ENCODE assay signal across 11 cellular contexts in the genomic region with DNA sequence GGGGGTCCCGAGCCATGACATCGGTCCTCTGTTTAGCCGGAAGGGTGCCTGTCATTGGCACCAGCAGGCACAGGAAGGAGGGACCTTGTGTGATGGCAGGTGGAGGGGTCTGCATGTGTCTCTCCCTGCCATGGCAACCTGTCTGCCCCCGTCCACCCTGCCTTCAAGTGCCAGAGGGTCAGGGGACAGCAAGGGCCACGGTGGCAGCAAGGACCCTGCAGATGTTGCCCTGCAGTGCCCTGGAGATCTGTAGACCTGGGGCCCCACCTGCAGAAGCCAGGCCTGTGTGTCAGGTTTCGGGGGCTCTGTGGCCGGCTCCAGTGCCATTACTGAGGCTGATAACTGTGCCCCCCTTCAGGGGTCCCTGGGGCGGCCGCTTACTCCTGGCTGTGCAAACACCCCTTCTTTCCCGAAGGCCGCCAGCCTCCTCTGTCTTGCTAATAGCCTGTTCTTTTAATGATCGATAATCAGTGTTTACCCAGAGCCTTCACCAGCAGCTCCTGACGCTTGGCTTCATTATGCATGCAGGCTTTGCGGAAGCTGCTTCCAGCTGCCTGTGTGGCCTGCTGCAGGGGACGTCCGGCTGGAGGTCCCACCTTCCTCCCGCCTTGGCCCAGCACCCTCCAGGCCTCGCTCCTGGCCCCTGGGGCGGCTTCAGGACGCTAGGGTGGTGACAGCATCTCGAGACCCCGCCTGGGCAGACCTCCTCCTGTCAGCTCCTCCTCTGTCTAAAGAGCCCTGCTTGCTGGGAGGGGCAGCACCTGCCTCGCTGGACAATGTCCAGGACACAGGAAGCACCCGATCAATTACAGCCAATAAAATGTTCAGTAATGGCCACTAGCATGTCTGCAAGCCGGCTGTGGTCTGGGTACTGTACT.
DNase-seq lines count a peak whose midpoint lies in the region; ATAC-seq, FAIRE-seq and TF ChIP-seq lines count a peak whose summit lies in the region.
"Had no signal": no experiment of that assay in that cellular context is flagged by ENCODE, and none has a peak within 500 bp of the region (broad histone marks: within the 10 kb centered on the region; RNA-seq: fewer than 3 reads in every experiment).

No MANE protein-coding gene starts in this region.

- H3K27ac ChIP-seq in adrenal gland (peak overlapping the region in 1 of 5 donors; percentile 39), HepG2 (ENCODE audit: extremely low read length, insufficient read depth, low read length) (no peak overlapping the region), aorta (ENCODE audit: low read depth in 1 of 2, low read length in 2 of 2) (no peak overlapping the region)

- ATAC-seq in HepG2 (peak; percentile 36; the same call in 2 of the 3 replicates), aorta (ENCODE audit: low FRiP score) (no peak), HG03045 (IDR thresholded peaks at IDR 0.05; ENCODE audit: unreplicated experiment) (no peak)
- ATAC-seq: natural killer cell treated with Interleukin-12 subunit alpha and Interleukin-12 subunit beta and Interleukin-15 and Interleukin-18, amount 100 ng/mL, for 72 hours had no signal

- no peak for TF ChIP-seq CTCF in adrenal gland (IDR thresholded peaks at IDR 0.05)
- no peak for TF ChIP-seq CTCF in HepG2 (CRISPR knock-in tag; IDR thresholded peaks at IDR 0.05)

- H3K9ac ChIP-seq in HepG2 (ENCODE audit: insufficient read depth, low read depth, low read length) = no peak overlapping the region

- POLR2A ChIA-PET in HepG2 (lab: Yijun Ruan, JAX) = no interaction called here

- no peak for TF ChIP-seq RAD21 in HepG2 (CRISPR knock-in tag; IDR thresholded peaks at IDR 0.05)

- WGBS in adrenal gland, 4 donors = 54 to 69% (median 65%) methylated on average over 15 to 25 of the region's 25 CpGs
- 26% methylated on average over 12 of the region's 25 CpGs for WGBS in HepG2 (ENCODE audit: low lambda C conversion rate)
- WGBS in aorta, 2 donors = 43 to 45% methylated on average over 25 of the region's 25 CpGs

- FAIRE-seq in HepG2 (lab: Jason Lieb, UNC) = no peak
- FAIRE-seq: endothelial cell of umbilical vein had no signal

- no peak for TF ChIP-seq POLR2A in adrenal gland (IDR thresholded peaks at IDR 0.05)
- TF ChIP-seq POLR2A in HepG2 (IDR thresholded peaks at IDR 0.05; ENCODE audit: insufficient read depth in 1 of 2, low read depth in 2 of 2, low read length in 2 of 2) = no peak

- H3K4me1 ChIP-seq in adrenal gland (replicated peaks in 1 of 2) (peaks cover 0 to 5% of the 10 kb centered on the region in 2 donors), HepG2 (ENCODE audit: insufficient read depth, low read length) (no peaks in the 10 kb centered on the region), aorta (ENCODE audit: control insufficient read depth in 1 of 2, insufficient read depth in 2 of 2, low read length in 2 of 2) (no peaks in the 10 kb centered on the region)

- no peak overlapping the region for H3K4me2 ChIP-seq in HepG2 (ENCODE audit: low read depth, low read length)

- TF ChIP-seq EP300 in HepG2 (IDR thresholded peaks at IDR 0.05; ENCODE audit: low read depth in 2 of 2, low read length in 2 of 2) = no peak
- no peak for TF ChIP-seq EP300 in HepG2 (CRISPR knock-in tag; IDR thresholded peaks at IDR 0.05; ENCODE audit: borderline replicate concordance)

- H2AFZ ChIP-seq in HepG2 (ENCODE audit: low read length) = no peak overlapping the region

- H3K36me3 ChIP-seq in adrenal gland (replicated peaks in 1 of 2) = no peaks in the 10 kb centered on the region
- no peaks in the 10 kb centered on the region for H3K36me3 ChIP-seq in HepG2 (replicated peaks in 1 of 2; ENCODE audit: control insufficient read depth in 1 of 2, insufficient read depth in 2 of 2, low read length in 2 of 2)
- H3K36me3 ChIP-seq in aorta (ENCODE audit: control insufficient read depth in 1 of 2, insufficient read depth in 2 of 2, low read length in 1 of 2) = no peaks in the 10 kb centered on the region

- in situ Hi-C loops in HepG2 (cut with HindIII; ENCODE audit: extremely low pct_ligation_motif_present, low pct_unique_long_range_greater_than_20kb) (no loop called here), ACHN (cut with HindIII; ENCODE audit: low pct_ligation_motif_present, low pct_unique_long_range_greater_than_20kb, low sequenced_read_pairs) (no loop called here)

- intact Hi-C loops in adrenal gland (cut with DNase I) = no loop called here
- intact Hi-C loops in HepG2 (cut with micrococcal nuclease; ENCODE audit: unreplicated experiment) = no loop called here
- intact Hi-C loops in aorta (cut with DNase I) = no loop called here

- no TSS peak for BruUV-seq in HepG2 (replicated peaks; lab: Mats Ljungman, UMichigan)

- CTCF ChIA-PET in HepG2 (lab: Yijun Ruan, JAX; ENCODE audit: low intra/inter-chr PET ratio, low total read pairs) = no interaction called here

- DNase-seq in activated naive CD4-positive, alpha-beta T cell treated with anti-CD3 and anti-CD28 coated beads, Interleukin-2, amount 50 U/mL, for 16 hours = peak; percentile 4
- no peak for DNase-seq in activated naive CD4-positive, alpha-beta T cell treated with Interleukin-2 at 50 U/mL for 16 hours
- DNase-seq in adrenal gland (peak in 5 of 7 donors; percentile 4 to 85 (median 10)), HepG2 (ENCODE audit: low spot score) (no peak), aorta (peak; percentile 29 to 63), superior temporal gyrus (ENCODE audit: extremely low spot score) (no peak), ACHN (no peak)
- DNase-seq: NCI-H1105 treated with DMSO at 0.1 percent for 48 hours had no signal

- no peaks in the 10 kb centered on the region for H3K9me3 ChIP-seq in adrenal gland (replicated peaks in 1 of 3)
- no peaks in the 10 kb centered on the region for H3K9me3 ChIP-seq in HepG2 (ENCODE audit: low read length)
- H3K9me3 ChIP-seq in aorta (ENCODE audit: control insufficient read depth, low read length) = no peaks in the 10 kb centered on the region

- H3K27me3 ChIP-seq in adrenal gland (no peaks in the 10 kb centered on the region), HepG2 (ENCODE audit: control insufficient read depth in 1 of 2, insufficient read depth in 2 of 2, low read length in 2 of 2) (peaks cover 4 to 16% of the 10 kb centered on the region in 2 experiments; a peak in 2 of 5 replicates), aorta (ENCODE audit: control insufficient read depth in 1 of 2, insufficient read depth in 2 of 2, low read length in 1 of 2) (no peaks in the 10 kb centered on the region)

- H4K20me1 ChIP-seq in HepG2 (ENCODE audit: insufficient read depth, low read length) = no peaks in the 10 kb centered on the region

- no peaks in the 10 kb centered on the region for H3K79me2 ChIP-seq in HepG2 (ENCODE audit: insufficient read depth, low read length)

- H3K4me3 ChIP-seq in adrenal gland = no peak overlapping the region
- no peak overlapping the region for H3K4me3 ChIP-seq in HepG2 (replicated peaks in 1 of 3; ENCODE audit: insufficient read depth in 1 of 3, low read depth in 2 of 3, low read length in 3 of 3)
- no peak overlapping the region for H3K4me3 ChIP-seq in aorta (ENCODE audit: low read length in 2 of 2)

TF ChIP-seq in HepG2, 621 proteins besides CTCF, POLR2A, EP300 and RAD21 (continues in another document):
- TF ChIP-seq GZF1 (CRISPR knock-in tag; IDR thresholded peaks at IDR 0.05) (no peak), GATAD2A (CRISPR knock-in tag; IDR thresholded peaks at IDR 0.05) (no peak), MXI1 (IDR thresholded peaks at IDR 0.05; ENCODE audit: borderline replicate concordance, low read depth, low read length) (no peak), DMAP1 (CRISPR knock-in tag; IDR thresholded peaks at IDR 0.05) (no peak), FOXP1 (IDR thresholded peaks at IDR 0.05) (no peak), FOXP1 (CRISPR knock-in tag; IDR thresholded peaks at IDR 0.05) (no peak), PHF8 (CRISPR knock-in tag; IDR thresholded peaks at IDR 0.05) (no peak), TARDBP (CRISPR knock-in tag; IDR thresholded peaks at IDR 0.05) (no peak), KDM5B (CRISPR knock-in tag; IDR thresholded peaks at IDR 0.05; ENCODE audit: borderline replicate concordance) (no peak), ARNTL (CRISPR knock-in tag; IDR thresholded peaks at IDR 0.05) (no peak), ZNF598 (CRISPR knock-in tag; IDR thresholded peaks at IDR 0.05; ENCODE audit: borderline replicate concordance) (no peak), SALL1 (CRISPR knock-in tag; IDR thresholded peaks at IDR 0.05) (no peak)
- TF ChIP-seq, protein P1, sequence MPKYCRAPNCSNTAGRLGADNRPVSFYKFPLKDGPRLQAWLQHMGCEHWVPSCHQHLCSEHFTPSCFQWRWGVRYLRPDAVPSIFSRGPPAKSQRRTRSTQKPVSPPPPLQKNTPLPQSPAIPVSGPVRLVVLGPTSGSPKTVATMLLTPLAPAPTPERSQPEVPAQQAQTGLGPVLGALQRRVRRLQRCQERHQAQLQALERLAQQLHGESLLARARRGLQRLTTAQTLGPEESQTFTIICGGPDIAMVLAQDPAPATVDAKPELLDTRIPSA (CRISPR knock-in tag; IDR thresholded peaks at IDR 0.05; ENCODE audit: borderline replicate concordance) = no peak
- TF ChIP-seq, protein P2, sequence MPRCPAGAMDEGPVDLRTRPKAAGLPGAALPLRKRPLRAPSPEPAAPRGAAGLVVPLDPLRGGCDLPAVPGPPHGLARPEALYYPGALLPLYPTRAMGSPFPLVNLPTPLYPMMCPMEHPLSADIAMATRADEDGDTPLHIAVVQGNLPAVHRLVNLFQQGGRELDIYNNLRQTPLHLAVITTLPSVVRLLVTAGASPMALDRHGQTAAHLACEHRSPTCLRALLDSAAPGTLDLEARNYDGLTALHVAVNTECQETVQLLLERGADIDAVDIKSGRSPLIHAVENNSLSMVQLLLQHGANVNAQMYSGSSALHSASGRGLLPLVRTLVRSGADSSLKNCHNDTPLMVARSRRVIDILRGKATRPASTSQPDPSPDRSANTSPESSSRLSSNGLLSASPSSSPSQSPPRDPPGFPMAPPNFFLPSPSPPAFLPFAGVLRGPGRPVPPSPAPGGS (CRISPR knock-in tag; IDR thresholded peaks at IDR 0.05) = no peak

Comparison
In these comparisons a context has a peak if more than half of its experiments do, and no peak if none do; other contexts are left out.
1. DNase-seq: peak in activated naive CD4-positive, alpha-beta T cell treated with anti-CD3 and anti-CD28 coated beads, Interleukin-2, amount 50 U/mL, for 16 hours (single experiment), adrenal gland (5 of 7) and aorta (2 of 2); none in activated naive CD4-positive, alpha-beta T cell treated with Interleukin-2 at 50 U/mL for 16 hours (single experiment), HepG2 (single experiment), superior temporal gyrus (single experiment) and ACHN (single experiment).